In the genomic region with DNA sequence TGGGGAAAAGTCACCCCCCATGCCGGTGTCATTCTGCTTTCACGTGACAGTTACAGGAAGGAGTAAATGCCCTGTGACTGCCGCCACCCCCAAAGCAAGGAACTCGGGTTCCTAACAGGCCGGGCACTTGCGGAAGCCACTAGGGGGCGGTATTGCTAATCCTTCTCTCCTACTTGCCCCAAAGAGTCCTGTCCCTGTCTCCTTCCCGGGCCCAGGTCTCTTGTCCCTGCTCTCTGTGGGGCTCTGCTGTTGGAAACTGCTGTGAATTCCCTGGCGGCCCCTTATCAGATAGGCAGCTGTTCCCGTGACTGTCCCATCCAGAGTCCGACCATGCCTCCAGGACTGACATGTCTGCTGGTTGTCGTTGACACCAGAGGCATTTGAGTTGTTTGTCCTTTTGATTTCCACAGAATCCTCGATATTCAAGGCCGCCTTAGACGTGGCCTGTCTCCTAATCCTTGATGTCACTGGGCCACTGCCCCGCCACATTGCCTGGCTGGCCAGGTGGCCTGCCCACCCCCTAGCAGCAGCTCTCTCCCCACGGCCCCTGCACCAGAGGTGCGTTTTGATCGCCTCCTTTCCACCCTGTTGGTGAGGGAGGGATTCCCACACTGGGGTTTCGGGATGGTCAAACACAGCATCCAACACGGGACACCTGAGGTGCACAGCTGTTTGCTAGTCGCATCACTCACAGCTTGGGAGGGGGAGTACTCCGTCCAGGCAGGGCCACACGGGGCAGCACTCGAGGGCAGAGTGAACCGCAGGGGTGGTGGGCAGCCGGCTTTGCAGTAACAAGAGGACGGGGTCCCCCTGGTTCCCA, we compare ENCODE assay signal across 7 cellular contexts. TPM values are rescaled to one million over a fixed set of nuclear protein-coding genes. Genes with fewer than 3 reads are reported as not detected.
DNase-seq lines count a peak whose midpoint lies in the region; ATAC-seq and TF ChIP-seq lines count a peak whose summit lies in the region.

No MANE protein-coding gene starts in this region.

- H3K4me1 ChIP-seq in lower lobe of right lung: peaks cover 4% of the 10 kb centered on the region

- DNase-seq in Daoy (ENCODE audit: low read depth) (peak; percentile 85), HFFc6 (peak; percentile 35), SHP77 treated with DMSO at 0.1 percent for 48 hours (lab: John Stamatoyannopoulos, UW) (peak; percentile 21), chondrocyte (ENCODE audit: low spot score) (peak; percentile 70), lower lobe of right lung (peak; percentile 63), omental fat pad (ENCODE audit: low spot score) (no peak)

- H3K27ac Mint-ChIP-seq in HFFc6 (no peak overlapping the region), chondrocyte (ENCODE audit: unreplicated experiment) (no peak overlapping the region)

- H3K4me3 ChIP-seq in lower lobe of right lung: no peak overlapping the region

- no peaks in the 10 kb centered on the region for H3K36me3 ChIP-seq in lower lobe of right lung

- H3K27me3 Mint-ChIP-seq in HFFc6 (ENCODE audit: insufficient read depth): no peaks in the 10 kb centered on the region; the same call in 1 of the 2 replicates
- no peaks in the 10 kb centered on the region for H3K27me3 Mint-ChIP-seq in chondrocyte (ENCODE audit: low read depth)

- no peaks in the 10 kb centered on the region for H3K27me3 ChIP-seq in lower lobe of right lung (ENCODE audit: low read depth)

- peaks cover 8% of the 10 kb centered on the region; the same call in 1 of the 2 replicates for H3K4me1 Mint-ChIP-seq in HFFc6 (ENCODE audit: low read depth)
- peaks cover 16% of the 10 kb centered on the region for H3K4me1 Mint-ChIP-seq in chondrocyte (ENCODE audit: low read depth)

- intact Hi-C loops in lower lobe of right lung (cut with DNase I): no loop called here

- H3K9me3 Mint-ChIP-seq in HFFc6 (no peaks in the 10 kb centered on the region), chondrocyte (ENCODE audit: low read depth) (no peaks in the 10 kb centered on the region)

- H3K27ac ChIP-seq in lower lobe of right lung: no peak overlapping the region

- H3K4me3 Mint-ChIP-seq in HFFc6 (no peak overlapping the region), chondrocyte (ENCODE audit: unreplicated experiment) (no peak overlapping the region)

- H3K36me3 Mint-ChIP-seq in HFFc6 (ENCODE audit: low read depth): no peaks in the 10 kb centered on the region
- no peaks in the 10 kb centered on the region for H3K36me3 Mint-ChIP-seq in chondrocyte (ENCODE audit: low read depth)

- TF ChIP-seq CTCF in HFFc6 (IDR thresholded peaks at IDR 0.05) (peak; percentile 94), chondrocyte (IDR thresholded peaks at IDR 0.05) (peak; percentile 82), lower lobe of right lung (IDR thresholded peaks at IDR 0.05) (peak; percentile 60), omental fat pad (IDR thresholded peaks at IDR 0.05) (no peak)

- H3K9me3 ChIP-seq in lower lobe of right lung: no peaks in the 10 kb centered on the region

- ATAC-seq in lower lobe of right lung: peak in 1 of 2 donors; percentile 26
- no peak for ATAC-seq in HG03196 (IDR thresholded peaks at IDR 0.05; ENCODE audit: unreplicated experiment)
- no peak for ATAC-seq in omental fat pad (ENCODE audit: low FRiP score)

RNA-seq across cellular contexts. Expression of gene CHAF1B, which starts 37.3 kb away (rescaled TPM):
- total RNA-seq in Daoy (2014; rRNA removed; shearing (Covaris generic)): 11.1 and 14.9 TPM in 2 replicates
- 10 to 100 TPM in 4 of 6 experiments, 1 to 10 TPM in 2; 4.3 to 11.4 (median 10.5) TPM for total RNA-seq in HFFc6 (2021; fragmentation: NEBNext Ultra II Directional; extraction: Animal tissue kit (Norgen Biotek cat#: 25700))
- total RNA-seq in chondrocyte: 2.6 to 7.9 TPM (median 3.6 TPM) in 3 replicates
- total RNA-seq in lower lobe of right lung: 1.8 TPM
- total RNA-seq in omental fat pad: 1 to 10 TPM in 2 of 4 donors, under 1 TPM in 2; 0.75 to 1.3 (median 1.0) TPM

RNA-seq across cellular contexts. Expression of gene CLDN14, which starts 57.4 kb away (rescaled TPM):
- total RNA-seq in Daoy (2014; rRNA removed; shearing (Covaris generic)): 0.33 and 1.3 TPM in 2 replicates
- total RNA-seq in HFFc6 (2021; fragmentation: NEBNext Ultra II Directional; extraction: Animal tissue kit (Norgen Biotek cat#: 25700)): under 1 TPM in 2 of 6 experiments, not detected in 4; 0.14 to 0.17 TPM
- total RNA-seq in chondrocyte (not detected in 3 replicates), lower lobe of right lung (not detected), omental fat pad (not detected)

Comparison
In these comparisons a context has a peak if more than half of its experiments do, and no peak if none do; other contexts are left out.
1. CTCF ChIP-seq: peak in HFFc6 (single experiment), chondrocyte (single experiment) and lower lobe of right lung (single experiment); none in omental fat pad (0 of 3).